In genomic region chr15:101025896-101026631, GRCh38 we compare ENCODE assay signal across 1 cellular context.
TF ChIP-seq lines count a peak whose summit lies in the region.

No MANE protein-coding gene starts in this region.

TF ChIP-seq in H1, 55 proteins besides CTCF, POLR2A, EP300 and RAD21:
- no peak for TF ChIP-seq E2F6 (IDR thresholded peaks at IDR 0.05)
- no peak for TF ChIP-seq BRCA1 (IDR thresholded peaks at IDR 0.05; ENCODE audit: low read depth, low read length)
- no peak for TF ChIP-seq GABPA (IDR thresholded peaks at IDR 0.05; ENCODE audit: borderline replicate concordance, insufficient read depth, low read length)
- no peak for TF ChIP-seq KDM1A (IDR thresholded peaks at IDR 0.05; ENCODE audit: borderline replicate concordance, low read length)
- TF ChIP-seq CBX8 (IDR thresholded peaks at IDR 0.05; ENCODE audit: borderline replicate concordance, low read depth, low read length) = no peak
- TF ChIP-seq BACH1 (IDR thresholded peaks at IDR 0.05; ENCODE audit: low read length) = no peak
- TF ChIP-seq TAF1 (IDR thresholded peaks at IDR 0.05; ENCODE audit: low read depth, low read length) = no peak
- no peak for TF ChIP-seq HDAC6 (IDR thresholded peaks at IDR 0.05; ENCODE audit: low read depth, low read length)
- TF ChIP-seq SUZ12 (IDR thresholded peaks at IDR 0.05; ENCODE audit: low read length) = no peak
- no peak for TF ChIP-seq NRF1 (IDR thresholded peaks at IDR 0.05; ENCODE audit: low read depth, low read length)
- no peak for TF ChIP-seq CEBPB (IDR thresholded peaks at IDR 0.05; ENCODE audit: low read depth, low read length)
- TF ChIP-seq RNF2 (IDR thresholded peaks at IDR 0.05; ENCODE audit: borderline replicate concordance, low read depth, low read length, missing control alignments, poor library complexity, severe bottlenecking) = no peak
- TF ChIP-seq POU5F1 (IDR thresholded peaks at IDR 0.05; ENCODE audit: low read depth, low read length) = no peak
